ENCODE assay signal across 8 cellular contexts in genomic region chr11:125593113-125593761, GRCh38. TPM values are rescaled to one million over a fixed set of nuclear protein-coding genes. Genes with fewer than 3 reads are reported as not detected.
DNase-seq lines count a peak whose midpoint lies in the region; ATAC-seq and TF ChIP-seq lines count a peak whose summit lies in the region.

No MANE protein-coding gene starts in this region.

- TF ChIP-seq CTCF in activated CD8-positive, alpha-beta T cell treated with anti-CD3 and anti-CD28 coated beads for 36 hours (IDR thresholded peaks at IDR 0.05) = no peak
- no peak for TF ChIP-seq CTCF in heart left ventricle (IDR thresholded peaks at IDR 0.05)

- peaks cover 0 to 28% (median 16%) of the 10 kb centered on the region in 9 donors for H3K36me3 ChIP-seq in heart left ventricle
- H3K36me3 ChIP-seq in rectal smooth muscle tissue (ENCODE audit: control insufficient read depth, insufficient read depth, low read length) = peaks cover 5% of the 10 kb centered on the region

- no peaks in the 10 kb centered on the region for H3K9me3 ChIP-seq in heart left ventricle

- WGBS in heart left ventricle, 4 donors = 0 to 1% (median 1%) methylated on average over 17 to 18 of the region's 18 CpGs

- peak overlapping the region; percentile 100 for H3K4me3 Mint-ChIP-seq in activated CD8-positive, alpha-beta T cell treated with anti-CD3 and anti-CD28 coated beads for 36 hours

- peak; percentile 7 for ATAC-seq in activated CD8-positive, alpha-beta T cell treated with anti-CD3 and anti-CD28 coated beads for 36 hours
- ATAC-seq in heart left ventricle = peak in 1 of 4 donors; percentile 6
- no peak for ATAC-seq in GM18519 (IDR thresholded peaks at IDR 0.05; ENCODE audit: low FRiP score, unreplicated experiment)
- no peak for ATAC-seq in HG03097 (IDR thresholded peaks at IDR 0.05; ENCODE audit: low FRiP score, unreplicated experiment)

- intact Hi-C loops in activated CD8-positive, alpha-beta T cell treated with anti-CD3 and anti-CD28 coated beads for 36 hours (cut with micrococcal nuclease) = loop anchor here (2.0 kb wide), 1 partner anchor 32 kb away; the partner anchor contains the start of gene CHEK1
- intact Hi-C loops in heart left ventricle (cut with DNase I) = loop anchor here in 2 of 10 donors (5.0 kb wide), 1 partner anchor 34 kb away; the partner anchor contains the start of gene CHEK1 (in 2 of the 2)

- TF ChIP-seq POLR2A in heart left ventricle (IDR thresholded peaks at IDR 0.05) = no peak

- H3K4me3 ChIP-seq in Jurkat, Clone E6-1 (ENCODE audit: low read length) = peak overlapping the region; percentile 99
- H3K4me3 ChIP-seq in heart left ventricle = peak overlapping the region; percentile 66 to 92 (median 82)
- H3K4me3 ChIP-seq in rectal smooth muscle tissue (ENCODE audit: low read length) = peak overlapping the region; percentile 97

- POLR2A ChIA-PET in activated CD8-positive, alpha-beta T cell treated with anti-CD3 and anti-CD28 coated beads for 36 hours (lab: Charles Lee) = interaction anchor here (0.9 to 5.3 kb wide), 4 partner anchors 10 to 31 kb away, joined by 3 to 43 read pairs (median 22); partner anchors contain the start of genes CHEK1 and EI24

- H3K27me3 ChIP-seq in heart left ventricle = no peaks in the 10 kb centered on the region
- no peaks in the 10 kb centered on the region for H3K27me3 ChIP-seq in rectal smooth muscle tissue (ENCODE audit: control insufficient read depth, insufficient read depth, low read length)

- H3K27me3 Mint-ChIP-seq in activated CD8-positive, alpha-beta T cell treated with anti-CD3 and anti-CD28 coated beads for 36 hours = no peaks in the 10 kb centered on the region

- CTCF ChIA-PET in activated CD8-positive, alpha-beta T cell treated with anti-CD3 and anti-CD28 coated beads for 36 hours (lab: Charles Lee) = interaction anchor here (0.7 to 2.2 kb wide), 4 partner anchors 10 to 140 kb away, joined by 3 to 9 read pairs (median 4); partner anchors contain the start of gene EI24

- DNase-seq in DMS53 (lab: John Stamatoyannopoulos, UW) (peak; percentile 66), DMS53 treated with DMSO at 0.1 percent for 48 hours (lab: John Stamatoyannopoulos, UW; ENCODE audit: unreplicated experiment) (no peak), heart left ventricle (no peak)
- no peak for DNase-seq in Jurkat, Clone E6-1 (ENCODE audit: low read depth, low spot score)
- DNase-seq in activated CD8-positive, alpha-beta T cell treated with anti-CD3 and anti-CD28 coated beads for 36 hours = no peak

- peaks cover 31% of the 10 kb centered on the region for H3K4me1 Mint-ChIP-seq in activated CD8-positive, alpha-beta T cell treated with anti-CD3 and anti-CD28 coated beads for 36 hours (ENCODE audit: low read depth)

- peak overlapping the region; percentile 99 for H3K27ac Mint-ChIP-seq in activated CD8-positive, alpha-beta T cell treated with anti-CD3 and anti-CD28 coated beads for 36 hours

- H3K9me3 Mint-ChIP-seq in activated CD8-positive, alpha-beta T cell treated with anti-CD3 and anti-CD28 coated beads for 36 hours = no peaks in the 10 kb centered on the region

- peak overlapping the region in 11 of 12 donors; percentile 57 to 85 (median 78) for H3K27ac ChIP-seq in heart left ventricle
- H3K27ac ChIP-seq in rectal smooth muscle tissue (ENCODE audit: low read depth, low read length) = peak overlapping the region; percentile 44

- H3K9ac ChIP-seq in rectal smooth muscle tissue (ENCODE audit: low read length) = peak overlapping the region; percentile 53

- peaks cover 36% of the 10 kb centered on the region for H3K36me3 Mint-ChIP-seq in activated CD8-positive, alpha-beta T cell treated with anti-CD3 and anti-CD28 coated beads for 36 hours (ENCODE audit: low read depth)

- H3K4me1 ChIP-seq in heart left ventricle (peaks cover 0 to 38% (median 19%) of the 10 kb centered on the region in 12 donors), rectal smooth muscle tissue (ENCODE audit: control insufficient read depth, insufficient read depth, low read length) (peaks cover 8% of the 10 kb centered on the region)

RNA-seq across cellular contexts. Expression of gene STT3A, which starts 0.6 kb away (rescaled TPM):
- 129 TPM for polyA plus RNA-seq in Jurkat, Clone E6-1 (2012; ENCODE audit: insufficient read depth, insufficient read length)
- total RNA-seq in activated CD8-positive, alpha-beta T cell treated with anti-CD3 and anti-CD28 coated beads for 36 hours = 100 to 1,000 TPM; 111 to 114 TPM
- total RNA-seq in heart left ventricle = 10 to 100 TPM; 47.6 to 98.6 (median 59.1) TPM
- polyA plus RNA-seq in heart left ventricle = 10 to 100 TPM; 21.5 to 72.7 TPM

RNA-seq across cellular contexts. Expression of gene EI24, which starts 24.0 kb away (rescaled TPM):
- polyA plus RNA-seq in Jurkat, Clone E6-1 (2012; ENCODE audit: insufficient read depth, insufficient read length) = 98.9 TPM
- total RNA-seq in activated CD8-positive, alpha-beta T cell treated with anti-CD3 and anti-CD28 coated beads for 36 hours = 10 to 100 TPM; 42.8 to 44.1 TPM
- 10 to 100 TPM; 47.7 to 72.4 (median 53.8) TPM for total RNA-seq in heart left ventricle
- polyA plus RNA-seq in heart left ventricle = 100 to 1,000 TPM in 1 of 2 donors, 10 to 100 TPM in 1; 20.6 to 125 TPM

RNA-seq across cellular contexts. Expression of gene CHEK1, which starts 31.7 kb away (rescaled TPM):
- polyA plus RNA-seq in Jurkat, Clone E6-1 (2012; ENCODE audit: insufficient read depth, insufficient read length) = 103 TPM
- total RNA-seq in activated CD8-positive, alpha-beta T cell treated with anti-CD3 and anti-CD28 coated beads for 36 hours = 100 to 1,000 TPM; 134 to 139 TPM
- 1 to 10 TPM in 5 of 9 donors, under 1 TPM in 4; 0.63 to 6.2 (median 1.2) TPM for total RNA-seq in heart left ventricle
- 1 to 10 TPM in 1 of 2 donors, under 1 TPM in 1; 0.50 to 1.5 TPM for polyA plus RNA-seq in heart left ventricle

Comparison
In these comparisons a context has a peak if more than half of its experiments do, and no peak if none do; other contexts are left out.
1. RNA of gene CHEK1, which starts 31.7 kb away (total RNA-seq): 134 to 139 TPM in activated CD8-positive, alpha-beta T cell treated with anti-CD3 and anti-CD28 coated beads for 36 hours; 0.63 to 6.2 TPM in heart left ventricle; every median in the first group is over 10 times any median in the second.
2. Peak in every context shown above with its lines, with median percentiles within 50 percentile points of each other: H3K4me3 ChIP-seq.